In the genomic region with DNA sequence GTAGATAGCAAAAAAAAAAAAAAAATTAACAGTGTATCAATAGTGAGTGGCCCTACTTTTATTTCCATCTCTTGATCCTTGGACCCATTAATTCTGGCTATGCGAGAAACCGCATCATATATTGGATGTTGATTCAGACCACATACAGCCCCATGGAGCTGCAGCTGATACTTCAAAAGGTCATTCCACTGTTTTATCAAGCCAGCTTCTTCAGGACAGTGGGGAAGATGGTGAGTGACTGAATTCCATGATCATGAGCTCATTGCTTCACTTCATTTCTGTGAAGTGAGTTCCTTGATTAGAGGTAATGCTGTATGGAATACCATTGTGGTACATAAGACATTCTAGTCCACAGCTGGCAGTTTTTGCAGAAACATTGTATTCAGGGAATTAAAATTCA, we compare ENCODE assay signal across 15 cellular contexts.
"Had no signal": no experiment of that assay in that cellular context is flagged by ENCODE, and none has a peak within 500 bp of the region (broad histone marks: within the 10 kb centered on the region; RNA-seq: fewer than 3 reads in every experiment).

No MANE protein-coding gene starts in this region.

- DNase-seq: activated CD4-positive, alpha-beta T cell treated with anti-CD3 and anti-CD28 coated beads, Interleukin-2, amount 50 U/mL, for 48 hours; activated naive CD4-positive, alpha-beta T cell treated with anti-CD3 and anti-CD28 coated beads for 36 hours; islet precursor cell; nephron progenitor cell; occipital lobe; stimulated activated CD4-positive, alpha-beta T cell treated with anti-CD3 and anti-CD28 coated beads, Interleukin-15, amount 100 ng/mL, for 24 hours; stimulated activated CD4-positive, alpha-beta T cell treated with anti-CD3 and anti-CD28 coated beads, Interleukin-4, amount 100 ng/mL, for 4 hours; T-cell; upper lobe of right lung; WERI-Rb-1 had no signal

- H3K36me3 ChIP-seq: ascending aorta, right atrium auricular region, upper lobe of right lung, WERI-Rb-1 had no signal

- H3K4me1 ChIP-seq: right atrium auricular region, upper lobe of right lung had no signal

- H3K9me3 ChIP-seq: right atrium auricular region, upper lobe of right lung had no signal

- H3K27ac ChIP-seq: ascending aorta, right atrium auricular region, SK-N-MC, skin epidermis, upper lobe of right lung, WERI-Rb-1 had no signal

- ATAC-seq: left lobe of liver, T-cell, upper lobe of right lung had no signal

- H3K27me3 ChIP-seq: ascending aorta, right atrium auricular region, upper lobe of right lung had no signal

- H3K4me3 ChIP-seq: ascending aorta, right atrium auricular region, SK-N-MC, skin epidermis, upper lobe of right lung had no signal
